Comparison of ENCODE assay signal across 14 cellular contexts in genomic region chr17:79306688-79307323, GRCh38.
A peak's percentile ranks its signal among the peaks of the same experiment; 100 is the strongest.
DNase-seq lines count a peak whose midpoint lies in the region; ATAC-seq and TF ChIP-seq lines count a peak whose summit lies in the region.
"Had no signal": no experiment of that assay in that cellular context is flagged by ENCODE, and none has a peak within 500 bp of the region (broad histone marks: within the 10 kb centered on the region; RNA-seq: fewer than 3 reads in every experiment).

No MANE protein-coding gene starts in this region.

- no peaks in the 10 kb centered on the region for H3K27me3 Mint-ChIP-seq in WTC11 (ENCODE audit: low read depth)

- CTCF ChIA-PET in WTC11 (lab: Charles Lee) = interaction anchor here (1.3 to 2.3 kb wide), 5 partner anchors 19 to 94 kb away, joined by 3 to 10 read pairs (median 3); no protein-coding TSS in a partner anchor

- H3K79me2 ChIP-seq in parathyroid adenoma = no peaks in the 10 kb centered on the region

- H3K36me3 ChIP-seq in parathyroid adenoma (ENCODE audit: control insufficient read depth, insufficient read depth, low read length) = no peaks in the 10 kb centered on the region

- H3K4me2 ChIP-seq in parathyroid adenoma (ENCODE audit: low read length) = no peak overlapping the region

- no peak for ATAC-seq in GM21515 (IDR thresholded peaks at IDR 0.05; ENCODE audit: unreplicated experiment)
- ATAC-seq in HG03432 (IDR thresholded peaks at IDR 0.05; ENCODE audit: unreplicated experiment) = no peak
- ATAC-seq in WTC11 = no peak

- no peak overlapping the region for H3K4me3 Mint-ChIP-seq in WTC11
- H3K4me3 Mint-ChIP-seq: CD4-positive, CD25-positive, alpha-beta regulatory T cell had no signal

- POLR2A ChIA-PET in WTC11 (lab: Charles Lee) = no interaction called here

- H3K4me1 Mint-ChIP-seq in WTC11 = peaks cover 6% of the 10 kb centered on the region; the same call in 1 of the 2 replicates
- H3K4me1 Mint-ChIP-seq: CD4-positive, CD25-positive, alpha-beta regulatory T cell had no signal

- no peak overlapping the region for H3K27ac Mint-ChIP-seq in WTC11
- H3K27ac Mint-ChIP-seq: CD4-positive, CD25-positive, alpha-beta regulatory T cell had no signal

- H3K4me3 ChIP-seq in parathyroid adenoma (ENCODE audit: low read depth, low read length) = no peak overlapping the region
- H3K4me3 ChIP-seq: GM23248, lung had no signal

- H3K27me3 ChIP-seq in parathyroid adenoma (ENCODE audit: control insufficient read depth, insufficient read depth, low read length) = no peaks in the 10 kb centered on the region

- no peaks in the 10 kb centered on the region for H3K9me3 ChIP-seq in parathyroid adenoma (ENCODE audit: control insufficient read depth, low read length)

- H3K9me3 Mint-ChIP-seq in WTC11 = no peaks in the 10 kb centered on the region
- H3K9me3 Mint-ChIP-seq: CD4-positive, CD25-positive, alpha-beta regulatory T cell had no signal

- peak overlapping the region; percentile 74 for H2AFZ ChIP-seq in parathyroid adenoma
- H2AFZ ChIP-seq: GM23248 had no signal

- no peak overlapping the region for H3K27ac ChIP-seq in parathyroid adenoma
- H3K27ac ChIP-seq: GM23248 had no signal

- no peaks in the 10 kb centered on the region for H3K36me3 Mint-ChIP-seq in WTC11
- H3K36me3 Mint-ChIP-seq: CD4-positive, CD25-positive, alpha-beta regulatory T cell had no signal

- no peak overlapping the region for H3K9ac ChIP-seq in parathyroid adenoma
- H3K9ac ChIP-seq: GM23248 had no signal

- no peak for TF ChIP-seq CTCF in parathyroid adenoma (IDR thresholded peaks at IDR 0.05)
- TF ChIP-seq CTCF in WTC11 (IDR thresholded peaks at IDR 0.05) = no peak

- H3K4me1 ChIP-seq in parathyroid adenoma = peaks cover 10% of the 10 kb centered on the region

- DNase-seq in DMS79 (lab: John Stamatoyannopoulos, UW) = peak; percentile 57
- peak; percentile 56 for DNase-seq in NCI-H2107 treated with DMSO at 0.1 percent for 48 hours (lab: John Stamatoyannopoulos, UW; ENCODE audit: unreplicated experiment)
- DNase-seq in cerebellar cortex (ENCODE audit: low spot score) = peak; percentile 80
- DNase-seq in activated CD8-positive, alpha-beta memory T cell treated with anti-CD3 and anti-CD28 coated beads, Interleukin-2, amount 50 U/mL, for 48 hours = no peak
- DNase-seq in WTC11 (ENCODE audit: low spot score) = no peak
- DNase-seq: CD4-positive, CD25-positive, alpha-beta regulatory T cell; GM23248; NCI-H1436; stimulated activated CD4-positive, alpha-beta T cell treated with anti-CD3 and anti-CD28 coated beads, Interleukin-2, amount 100 ng/mL, for 24 hours; stimulated activated naive CD4-positive, alpha-beta T cell treated with Interleukin-2 at 50 U/mL for 16 hours had no signal

TF ChIP-seq in WTC11, 78 proteins besides CTCF, POLR2A, EP300 and RAD21 (continues in another document):
- no peak for TF ChIP-seq GTF2I (CRISPR knock-in tag; conservative IDR thresholded peaks at IDR 0.05)
- TF ChIP-seq ATF3 (CRISPR knock-in tag; conservative IDR thresholded peaks at IDR 0.05) = no peak
- TF ChIP-seq PRRX2 (CRISPR knock-in tag; IDR thresholded peaks at IDR 0.05) = no peak
- no peak for TF ChIP-seq ZBTB21 (CRISPR knock-in tag; IDR thresholded peaks at IDR 0.05; ENCODE audit: borderline replicate concordance)
- no peak for TF ChIP-seq ZNF281 (CRISPR knock-in tag; IDR thresholded peaks at IDR 0.05)
- no peak for TF ChIP-seq ZNF121 (CRISPR knock-in tag; IDR thresholded peaks at IDR 0.05)
- no peak for TF ChIP-seq ELF4 (CRISPR knock-in tag; IDR thresholded peaks at IDR 0.05; ENCODE audit: low read depth)
- no peak for TF ChIP-seq JUN (CRISPR knock-in tag; IDR thresholded peaks at IDR 0.05)
- TF ChIP-seq, protein P1, sequence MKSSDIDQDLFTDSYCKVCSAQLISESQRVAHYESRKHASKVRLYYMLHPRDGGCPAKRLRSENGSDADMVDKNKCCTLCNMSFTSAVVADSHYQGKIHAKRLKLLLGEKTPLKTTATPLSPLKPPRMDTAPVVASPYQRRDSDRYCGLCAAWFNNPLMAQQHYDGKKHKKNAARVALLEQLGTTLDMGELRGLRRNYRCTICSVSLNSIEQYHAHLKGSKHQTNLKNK (CRISPR knock-in tag; IDR thresholded peaks at IDR 0.05) = no peak
- no peak for TF ChIP-seq RELA (CRISPR knock-in tag; IDR thresholded peaks at IDR 0.05; ENCODE audit: borderline replicate concordance)
- TF ChIP-seq CBFB (CRISPR knock-in tag; IDR thresholded peaks at IDR 0.05; ENCODE audit: low read depth) = no peak
- TF ChIP-seq, protein P2, sequence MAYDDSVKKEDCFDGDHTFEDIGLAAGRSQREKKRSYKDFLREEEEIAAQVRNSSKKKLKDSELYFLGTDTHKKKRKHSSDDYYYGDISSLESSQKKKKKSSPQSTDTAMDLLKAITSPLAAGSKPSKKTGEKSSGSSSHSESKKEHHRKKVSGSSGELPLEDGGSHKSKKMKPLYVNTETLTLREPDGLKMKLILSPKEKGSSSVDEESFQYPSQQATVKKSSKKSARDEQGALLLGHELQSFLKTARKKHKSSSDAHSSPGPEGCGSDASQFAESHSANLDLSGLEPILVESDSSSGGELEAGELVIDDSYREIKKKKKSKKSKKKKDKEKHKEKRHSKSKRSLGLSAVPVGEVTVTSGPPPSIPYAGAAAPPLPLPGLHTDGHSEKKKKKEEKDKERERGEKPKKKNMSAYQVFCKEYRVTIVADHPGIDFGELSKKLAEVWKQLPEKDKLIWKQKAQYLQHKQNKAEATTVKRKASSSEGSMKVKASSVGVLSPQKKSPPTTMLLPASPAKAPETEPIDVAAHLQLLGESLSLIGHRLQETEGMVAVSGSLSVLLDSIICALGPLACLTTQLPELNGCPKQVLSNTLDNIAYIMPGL (CRISPR knock-in tag; IDR thresholded peaks at IDR 0.05) = no peak
- no peak for TF ChIP-seq FOXJ3 (CRISPR knock-in tag; IDR thresholded peaks at IDR 0.05; ENCODE audit: borderline replicate concordance)
- TF ChIP-seq, protein P3, sequence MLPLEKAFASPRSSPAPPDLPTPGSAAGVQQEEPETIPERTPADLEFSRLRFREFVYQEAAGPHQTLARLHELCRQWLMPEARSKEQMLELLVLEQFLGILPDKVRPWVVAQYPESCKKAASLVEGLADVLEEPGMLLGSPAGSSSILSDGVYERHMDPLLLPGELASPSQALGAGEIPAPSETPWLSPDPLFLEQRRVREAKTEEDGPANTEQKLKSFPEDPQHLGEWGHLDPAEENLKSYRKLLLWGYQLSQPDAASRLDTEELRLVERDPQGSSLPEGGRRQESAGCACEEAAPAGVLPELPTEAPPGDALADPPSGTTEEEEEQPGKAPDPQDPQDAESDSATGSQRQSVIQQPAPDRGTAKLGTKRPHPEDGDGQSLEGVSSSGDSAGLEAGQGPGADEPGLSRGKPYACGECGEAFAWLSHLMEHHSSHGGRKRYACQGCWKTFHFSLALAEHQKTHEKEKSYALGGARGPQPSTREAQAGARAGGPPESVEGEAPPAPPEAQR (CRISPR knock-in tag; IDR thresholded peaks at IDR 0.05) = no peak
- no peak for TF ChIP-seq MYBL2 (CRISPR knock-in tag; IDR thresholded peaks at IDR 0.05)
- TF ChIP-seq NFE2L1 (CRISPR knock-in tag; IDR thresholded peaks at IDR 0.05) = no peak
- TF ChIP-seq NR1H2 (CRISPR knock-in tag; IDR thresholded peaks at IDR 0.05) = no peak
- TF ChIP-seq, protein P4, sequence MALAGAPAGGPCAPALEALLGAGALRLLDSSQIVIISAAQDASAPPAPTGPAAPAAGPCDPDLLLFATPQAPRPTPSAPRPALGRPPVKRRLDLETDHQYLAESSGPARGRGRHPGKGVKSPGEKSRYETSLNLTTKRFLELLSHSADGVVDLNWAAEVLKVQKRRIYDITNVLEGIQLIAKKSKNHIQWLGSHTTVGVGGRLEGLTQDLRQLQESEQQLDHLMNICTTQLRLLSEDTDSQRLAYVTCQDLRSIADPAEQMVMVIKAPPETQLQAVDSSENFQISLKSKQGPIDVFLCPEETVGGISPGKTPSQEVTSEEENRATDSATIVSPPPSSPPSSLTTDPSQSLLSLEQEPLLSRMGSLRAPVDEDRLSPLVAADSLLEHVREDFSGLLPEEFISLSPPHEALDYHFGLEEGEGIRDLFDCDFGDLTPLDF (CRISPR knock-in tag; IDR thresholded peaks at IDR 0.05) = no peak
- TF ChIP-seq ATF1 (CRISPR knock-in tag; IDR thresholded peaks at IDR 0.05) = no peak

Comparison
In these comparisons a context has a peak if more than half of its experiments do, and no peak if none do; other contexts are left out.
1. DNase-seq: peak in DMS79 (single experiment), NCI-H2107 treated with DMSO at 0.1 percent for 48 hours (single experiment) and cerebellar cortex (single experiment); none in activated CD8-positive, alpha-beta memory T cell treated with anti-CD3 and anti-CD28 coated beads, Interleukin-2, amount 50 U/mL, for 48 hours (single experiment) and WTC11 (single experiment).